13 cellular contexts compared by ENCODE assay signal in the genomic region with DNA sequence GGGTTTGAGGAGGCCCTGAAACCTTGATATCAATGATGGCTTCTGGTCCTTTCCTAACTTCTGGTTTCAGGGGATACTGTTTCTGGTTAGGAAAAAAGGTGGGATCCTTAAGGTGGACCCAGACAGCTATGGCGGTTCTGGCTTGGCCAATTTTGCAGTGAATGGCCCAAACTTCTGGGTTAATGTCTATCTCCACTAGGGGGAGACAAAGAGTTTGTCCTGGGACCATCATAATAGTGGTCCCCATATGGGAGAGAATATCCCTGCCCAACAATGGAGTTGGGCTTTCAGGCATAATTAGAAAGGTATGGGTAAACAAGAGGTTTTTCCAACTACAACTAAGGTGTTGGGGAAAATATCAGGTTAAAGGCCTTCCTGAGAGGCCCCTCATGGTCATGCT.
DNase-seq lines count a peak whose midpoint lies in the region; ATAC-seq and TF ChIP-seq lines count a peak whose summit lies in the region.
"Had no signal": no experiment of that assay in that cellular context is flagged by ENCODE, and none has a peak within 500 bp of the region (broad histone marks: within the 10 kb centered on the region; RNA-seq: fewer than 3 reads in every experiment).

No MANE protein-coding gene starts in this region.

- H3K27me3 Mint-ChIP-seq in Caco-2 (ENCODE audit: insufficient read depth, unreplicated experiment) (no peaks in the 10 kb centered on the region), immature natural killer cell (ENCODE audit: low read depth in 3 of 3) (peaks cover 0 to 3% (median 0%) of the 10 kb centered on the region in 3 donors)
- H3K27me3 Mint-ChIP-seq in natural killer cell treated with Interleukin-12 subunit alpha and Interleukin-12 subunit beta and Interleukin-15 and Interleukin-18, amount 100 ng/mL, for 72 hours = no peaks in the 10 kb centered on the region
- H3K27me3 Mint-ChIP-seq in activated CD4-positive, alpha-beta T cell treated with anti-CD3 and anti-CD28 coated beads, Interleukin-2, amount 10 ng/mL, durations not matched to agents 24 days and 14 days = no peaks in the 10 kb centered on the region

- no peaks in the 10 kb centered on the region for H3K4me1 ChIP-seq in Caco-2
- H3K4me1 ChIP-seq: body of pancreas had no signal

- H3K36me3 ChIP-seq in Caco-2 (ENCODE audit: control insufficient read depth, insufficient read depth, low read length) (no peaks in the 10 kb centered on the region), WERI-Rb-1 (no peaks in the 10 kb centered on the region), MG63 (no peaks in the 10 kb centered on the region)

- ATAC-seq in natural killer cell treated with Interleukin-12 subunit alpha and Interleukin-12 subunit beta and Interleukin-15 and Interleukin-18, amount 100 ng/mL, for 72 hours = no peak
- ATAC-seq: body of pancreas had no signal

- no peak overlapping the region for H3K27ac ChIP-seq in WERI-Rb-1
- H3K27ac ChIP-seq: body of pancreas had no signal

- H3K4me3 ChIP-seq in Caco-2 (ENCODE audit: low read depth, low read length) (no peak overlapping the region), WERI-Rb-1 (ENCODE audit: low read depth, low read length) (no peak overlapping the region), MG63 (no peak overlapping the region)
- H3K4me3 ChIP-seq: body of pancreas had no signal

- POLR2A ChIA-PET in Caco-2 (lab: Charles Lee) (no interaction called here), HEK293T (lab: Yijun Ruan, JAX) (no interaction called here)

- H3K36me3 Mint-ChIP-seq in Caco-2 (ENCODE audit: insufficient read depth, unreplicated experiment) (no peaks in the 10 kb centered on the region), immature natural killer cell (no peaks in the 10 kb centered on the region)
- no peaks in the 10 kb centered on the region for H3K36me3 Mint-ChIP-seq in natural killer cell treated with Interleukin-12 subunit alpha and Interleukin-12 subunit beta and Interleukin-15 and Interleukin-18, amount 100 ng/mL, for 72 hours
- no peaks in the 10 kb centered on the region for H3K36me3 Mint-ChIP-seq in activated CD4-positive, alpha-beta T cell treated with anti-CD3 and anti-CD28 coated beads, Interleukin-2, amount 10 ng/mL, durations not matched to agents 24 days and 14 days (ENCODE audit: low read depth)

- H3K4me1 Mint-ChIP-seq in Caco-2 (ENCODE audit: low read depth, unreplicated experiment) (no peaks in the 10 kb centered on the region), immature natural killer cell (no peaks in the 10 kb centered on the region)
- no peaks in the 10 kb centered on the region for H3K4me1 Mint-ChIP-seq in natural killer cell treated with Interleukin-12 subunit alpha and Interleukin-12 subunit beta and Interleukin-15 and Interleukin-18, amount 100 ng/mL, for 72 hours (ENCODE audit: low read depth in 2 of 2)
- no peaks in the 10 kb centered on the region for H3K4me1 Mint-ChIP-seq in activated CD4-positive, alpha-beta T cell treated with anti-CD3 and anti-CD28 coated beads, Interleukin-2, amount 10 ng/mL, durations not matched to agents 24 days and 14 days

- H3K4me3 Mint-ChIP-seq in Caco-2 (ENCODE audit: unreplicated experiment) = no peak overlapping the region
- H3K4me3 Mint-ChIP-seq in natural killer cell treated with Interleukin-12 subunit alpha and Interleukin-12 subunit beta and Interleukin-15 and Interleukin-18, amount 100 ng/mL, for 72 hours = no peak overlapping the region
- H3K4me3 Mint-ChIP-seq in immature natural killer cell = no peak overlapping the region
- no peak overlapping the region for H3K4me3 Mint-ChIP-seq in activated CD4-positive, alpha-beta T cell treated with anti-CD3 and anti-CD28 coated beads, Interleukin-2, amount 10 ng/mL, durations not matched to agents 24 days and 14 days
- H3K4me3 Mint-ChIP-seq: T-helper 1 cell treated with Interleukin-12 subunit alpha and Interleukin-12 subunit beta and Interleukin-4 antibody, amounts not matched to agents 30 μg/mL and 1 μg/mL, for 36 hours had no signal

- H3K27ac Mint-ChIP-seq in Caco-2 (ENCODE audit: unreplicated experiment) (no peak overlapping the region), immature natural killer cell (no peak overlapping the region)
- H3K27ac Mint-ChIP-seq in natural killer cell treated with Interleukin-12 subunit alpha and Interleukin-12 subunit beta and Interleukin-15 and Interleukin-18, amount 100 ng/mL, for 72 hours = no peak overlapping the region
- no peak overlapping the region for H3K27ac Mint-ChIP-seq in activated CD4-positive, alpha-beta T cell treated with anti-CD3 and anti-CD28 coated beads, Interleukin-2, amount 10 ng/mL, durations not matched to agents 24 days and 14 days
- H3K27ac Mint-ChIP-seq: T-helper 1 cell treated with Interleukin-12 subunit alpha and Interleukin-12 subunit beta and Interleukin-4 antibody, amounts not matched to agents 30 μg/mL and 1 μg/mL, for 36 hours had no signal

- BruUV-seq in Caco-2 (replicated peaks; lab: Mats Ljungman, UMichigan) = no TSS peak

- TF ChIP-seq CTCF in Caco-2 (IDR thresholded peaks at IDR 0.05; ENCODE audit: insufficient read depth in 1 of 2, low read depth in 1 of 2, low read length in 1 of 2, severe bottlenecking in 1 of 2, unreplicated experiment in 1 of 2) = peak; percentile 29 to 57
- peak; percentile 44; the same call in 1 of the 2 replicates for TF ChIP-seq CTCF in WERI-Rb-1 (IDR thresholded peaks at IDR 0.05; ENCODE audit: low read depth, low read length)

- H3K9me3 ChIP-seq in Caco-2 (no peaks in the 10 kb centered on the region), WERI-Rb-1 (ENCODE audit: severe bottlenecking) (no peaks in the 10 kb centered on the region), MG63 (no peaks in the 10 kb centered on the region)
- H3K9me3 ChIP-seq: body of pancreas had no signal

- intact Hi-C loops in Caco-2 (cut with micrococcal nuclease; ENCODE audit: unreplicated experiment) = no loop called here
- intact Hi-C loops in activated CD4-positive, alpha-beta T cell treated with anti-CD3 and anti-CD28 coated beads, Interleukin-2, amount 10 ng/mL, durations not matched to agents 24 days and 14 days (cut with micrococcal nuclease) = no loop called here

- DNase-seq in Caco-2 = peak in 1 of 2 experiments; percentile 12
- peak; percentile 20 for DNase-seq in HEK293T (ENCODE audit: extremely low spot score)
- no peak for DNase-seq in WERI-Rb-1
- peak; percentile 14 for DNase-seq in iPS-NIHi11 (ENCODE audit: low spot score)
- no peak for DNase-seq in natural killer cell treated with Interleukin-12 subunit alpha and Interleukin-12 subunit beta and Interleukin-15 and Interleukin-18, amount 100 ng/mL, for 72 hours (ENCODE audit: low spot score)
- DNase-seq in immature natural killer cell = no peak
- DNase-seq in activated CD4-positive, alpha-beta T cell treated with anti-CD3 and anti-CD28 coated beads, Interleukin-2, amount 10 ng/mL, durations not matched to agents 24 days and 14 days = no peak
- DNase-seq in MG63 = no peak
- DNase-seq: activated CD8-positive, alpha-beta memory T cell treated with anti-CD3 and anti-CD28 coated beads, Interleukin-2, amount 50 U/mL, for 4 hours; body of pancreas; DMS79; small intestine had no signal

- H3K27me3 ChIP-seq in Caco-2 (replicated peaks; ENCODE audit: control insufficient read depth, insufficient read depth, low read length) = no peaks in the 10 kb centered on the region
- no peaks in the 10 kb centered on the region for H3K27me3 ChIP-seq in WERI-Rb-1 (ENCODE audit: insufficient read depth, low read depth, severe bottlenecking)
- H3K27me3 ChIP-seq in MG63 = no peaks in the 10 kb centered on the region
- H3K27me3 ChIP-seq: body of pancreas had no signal

- no peaks in the 10 kb centered on the region for H3K9me3 Mint-ChIP-seq in Caco-2 (ENCODE audit: unreplicated experiment)
- peaks cover 6% of the 10 kb centered on the region for H3K9me3 Mint-ChIP-seq in natural killer cell treated with Interleukin-12 subunit alpha and Interleukin-12 subunit beta and Interleukin-15 and Interleukin-18, amount 100 ng/mL, for 72 hours
- H3K9me3 Mint-ChIP-seq in immature natural killer cell = peaks cover 2 to 22% (median 7%) of the 10 kb centered on the region in 6 donors
- no peaks in the 10 kb centered on the region for H3K9me3 Mint-ChIP-seq in activated CD4-positive, alpha-beta T cell treated with anti-CD3 and anti-CD28 coated beads, Interleukin-2, amount 10 ng/mL, durations not matched to agents 24 days and 14 days
- H3K9me3 Mint-ChIP-seq: T-helper 1 cell treated with Interleukin-12 subunit alpha and Interleukin-12 subunit beta and Interleukin-4 antibody, amounts not matched to agents 30 μg/mL and 1 μg/mL, for 36 hours had no signal

- CTCF ChIA-PET in Caco-2 (lab: Charles Lee) = no interaction called here
- CTCF ChIA-PET in HEK293T (lab: Yijun Ruan, JAX) = no interaction called here

TF ChIP-seq in HEK293T, 16 proteins besides CTCF, POLR2A, EP300 and RAD21:
- no peak for TF ChIP-seq ARNT (IDR thresholded peaks at IDR 0.05)

Comparison
In these comparisons a context has a peak if more than half of its experiments do, and no peak if none do; other contexts are left out.
1. DNase-seq: peak in HEK293T (single experiment) and iPS-NIHi11 (single experiment); none in WERI-Rb-1 (single experiment), natural killer cell treated with Interleukin-12 subunit alpha and Interleukin-12 subunit beta and Interleukin-15 and Interleukin-18, amount 100 ng/mL, for 72 hours (single experiment), immature natural killer cell (0 of 3), activated CD4-positive, alpha-beta T cell treated with anti-CD3 and anti-CD28 coated beads, Interleukin-2, amount 10 ng/mL, durations not matched to agents 24 days and 14 days (single experiment) and MG63 (single experiment).